ENCODE assay signal across 1 cellular context in genomic region chr1:90781429-90782020, GRCh38.
TF ChIP-seq lines count a peak whose summit lies in the region.

No MANE protein-coding gene starts in this region.

TF ChIP-seq in GM23338, 12 proteins besides CTCF, POLR2A, EP300 and RAD21 (continued from another document):
- TF ChIP-seq ETS1 (IDR thresholded peaks at IDR 0.05): no peak
